ENCODE assay signal across 24 cellular contexts in the genomic region with DNA sequence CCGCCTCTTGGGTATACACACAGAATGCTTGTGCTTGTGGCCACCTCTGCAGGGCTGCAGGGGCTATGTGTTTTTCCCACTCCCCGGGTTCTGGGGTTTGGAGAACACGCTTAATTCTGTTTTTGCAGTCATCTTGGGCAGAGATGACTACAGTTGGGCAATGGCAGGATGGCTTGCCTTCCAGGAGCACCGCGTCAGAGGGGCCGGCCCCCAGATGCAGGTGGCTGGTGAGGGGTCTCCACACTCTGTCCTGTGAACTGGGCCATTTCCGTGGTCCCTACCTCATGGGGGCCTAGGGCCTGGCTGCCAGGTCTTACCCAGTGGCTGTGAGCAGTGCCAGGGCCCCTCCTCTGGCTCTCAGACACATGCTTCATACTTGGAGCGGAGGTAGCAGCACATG.
"Had no signal": no experiment of that assay in that cellular context is flagged by ENCODE, and none has a peak within 500 bp of the region (broad histone marks: within the 10 kb centered on the region; RNA-seq: fewer than 3 reads in every experiment).

No MANE protein-coding gene starts in this region.

- H3K4me1 Mint-ChIP-seq: activated CD4-positive, alpha-beta T cell treated with anti-CD3 and anti-CD28 coated beads for 36 hours had no signal

- DNase-seq: activated CD4-positive, alpha-beta T cell treated with anti-CD3 and anti-CD28 coated beads, Interleukin-2, amount 50 U/mL, for 4 hours; activated CD4-positive, CD25-positive, alpha-beta regulatory T cell; activated naive CD4-positive, alpha-beta T cell; activated T-cell treated with anti-CD3 and anti-CD28 coated beads for 4 hours; activated T-cell treated with anti-CD3 and anti-CD28 coated beads, Interleukin-2, amount 50 U/mL, for 72 hours; effector memory CD4-positive, alpha-beta T cell; erythroblast; gastrocnemius medialis; head of caudate nucleus; hippocampal formation; lower lobe of right lung; psoas muscle; sigmoid colon; small intestine; stimulated activated CD4-positive, alpha-beta T cell treated with anti-CD3 and anti-CD28 coated beads, Interleukin-1b, Interleukin-23, amount 100 ng/mL, for 48 hours; stimulated activated CD4-positive, alpha-beta T cell treated with anti-CD3 and anti-CD28 coated beads, Interleukin-4, amount 100 ng/mL, for 4 hours; stimulated activated CD8-positive, alpha-beta memory T cell treated with anti-CD3 and anti-CD28 coated beads, Interleukin-4, amount 100 ng/mL, for 48 hours; stimulated activated naive B cell treated with anti-CD40 and anti-IgM and Interleukin-4, amounts not matched to agents 10 μg/mL and 1 μg/mL and 100 μg/mL, for 72 hours; stomach; T-helper 1 cell had no signal

- H3K4me3 Mint-ChIP-seq: activated CD4-positive, alpha-beta T cell treated with anti-CD3 and anti-CD28 coated beads for 36 hours; activated T-cell treated with anti-CD3 and anti-CD28 coated beads, Interleukin-2, amount 50 U/mL, for 72 hours; natural killer cell treated with Interleukin-12 subunit alpha and Interleukin-12 subunit beta and Interleukin-15 and Interleukin-18, amount 100 ng/mL, for 72 hours; stimulated activated naive B cell treated with anti-CD40 and anti-IgM and Interleukin-4, amounts not matched to agents 10 μg/mL and 1 μg/mL and 100 μg/mL, for 72 hours; T-helper 2 cell treated with Interferon-gamma antibody and Interleukin-4, amounts not matched to agents 5 μg/mL and 100 μg/mL, for 36 hours had no signal

- H3K9me3 Mint-ChIP-seq: activated naive CD4-positive, alpha-beta T cell treated with anti-CD3 and anti-CD28 coated beads, Interleukin-2, amount 50 U/mL, for 72 hours; activated T-cell treated with anti-CD3 and anti-CD28 coated beads, Interleukin-2, amount 50 U/mL, for 72 hours; natural killer cell treated with Interleukin-12 subunit alpha and Interleukin-12 subunit beta and Interleukin-15 and Interleukin-18, amount 100 ng/mL, for 72 hours; stimulated activated naive B cell treated with anti-CD40 and anti-IgM and Interleukin-4, amounts not matched to agents 10 μg/mL and 1 μg/mL and 100 μg/mL, for 72 hours; T-helper 2 cell treated with Interferon-gamma antibody and Interleukin-4, amounts not matched to agents 5 μg/mL and 100 μg/mL, for 36 hours had no signal

- ATAC-seq: activated T-cell treated with anti-CD3 and anti-CD28 coated beads, Interleukin-2, amount 50 U/mL, for 72 hours; gastrocnemius medialis had no signal

- H3K36me3 Mint-ChIP-seq: activated naive CD4-positive, alpha-beta T cell treated with anti-CD3 and anti-CD28 coated beads, Interleukin-2, amount 50 U/mL, for 72 hours; natural killer cell treated with Interleukin-12 subunit alpha and Interleukin-12 subunit beta and Interleukin-15 and Interleukin-18, amount 100 ng/mL, for 72 hours had no signal

- H3K27ac Mint-ChIP-seq: activated CD4-positive, alpha-beta T cell treated with anti-CD3 and anti-CD28 coated beads for 36 hours; activated naive CD4-positive, alpha-beta T cell treated with anti-CD3 and anti-CD28 coated beads, Interleukin-2, amount 50 U/mL, for 72 hours; activated T-cell treated with anti-CD3 and anti-CD28 coated beads, Interleukin-2, amount 50 U/mL, for 72 hours; natural killer cell treated with Interleukin-12 subunit alpha and Interleukin-12 subunit beta and Interleukin-15 and Interleukin-18, amount 100 ng/mL, for 72 hours; stimulated activated naive B cell treated with anti-CD40 and anti-IgM and Interleukin-4, amounts not matched to agents 10 μg/mL and 1 μg/mL and 100 μg/mL, for 72 hours; T-helper 2 cell treated with Interferon-gamma antibody and Interleukin-4, amounts not matched to agents 5 μg/mL and 100 μg/mL, for 36 hours had no signal
